Comparison of ENCODE assay signal across 8 cellular contexts in the genomic region with DNA sequence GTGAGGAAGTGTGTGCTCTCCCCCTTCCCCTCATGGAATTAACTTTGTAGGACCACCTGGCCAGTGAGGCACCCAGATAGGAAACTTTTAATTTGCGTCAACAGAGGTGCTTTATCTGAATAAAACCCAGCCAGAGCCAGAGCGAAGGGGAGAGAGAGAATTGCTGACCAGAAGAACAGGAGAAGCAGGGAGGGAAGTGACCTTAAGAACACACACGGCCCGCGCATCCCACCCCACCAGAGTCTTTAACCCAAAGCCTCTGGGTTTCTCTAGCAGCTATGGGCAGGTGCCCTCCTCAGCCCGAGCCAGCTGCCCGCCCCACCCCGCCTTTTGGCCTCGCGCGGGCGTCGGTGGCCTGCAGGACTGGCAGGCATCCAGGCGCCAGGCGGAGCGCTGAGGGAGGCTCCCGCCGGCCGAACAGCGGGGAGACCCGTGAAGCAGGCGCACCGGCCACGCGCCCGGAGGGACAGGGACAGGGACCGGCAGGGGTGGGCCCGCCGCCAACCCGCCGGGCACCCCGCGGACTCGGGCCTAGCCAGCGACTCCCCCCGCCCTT. TPM values are rescaled to one million over a fixed set of nuclear protein-coding genes. Genes with fewer than 3 reads are reported as not detected.
DNase-seq lines count a peak whose midpoint lies in the region; ATAC-seq and TF ChIP-seq lines count a peak whose summit lies in the region.

No MANE protein-coding gene starts in this region.

- H3K9me3 ChIP-seq in DND-41 (ENCODE audit: insufficient read depth, low read length, severe bottlenecking) (no peaks in the 10 kb centered on the region), OCI-LY3 (ENCODE audit: insufficient read depth, low read length) (no peaks in the 10 kb centered on the region)

- peaks cover 63% of the 10 kb centered on the region for H3K79me2 ChIP-seq in DND-41 (ENCODE audit: insufficient read depth, low read length)
- H3K79me2 ChIP-seq in OCI-LY3 (ENCODE audit: low read length): peaks cover 53% of the 10 kb centered on the region

- H3K27me3 ChIP-seq in DND-41 (ENCODE audit: insufficient read depth, low read length, poor library complexity) (no peaks in the 10 kb centered on the region), OCI-LY3 (ENCODE audit: low read depth, low read length) (no peaks in the 10 kb centered on the region)

- 0% methylated on average over 29 to 36 of the region's 36 CpGs for WGBS in adipose tissue, 3 donors

- TF ChIP-seq CTCF in DND-41 (IDR thresholded peaks at IDR 0.05; ENCODE audit: borderline replicate concordance, extremely low read depth, low read length, poor library complexity, severe bottlenecking) (no peak), OCI-LY3 (IDR thresholded peaks at IDR 0.05; ENCODE audit: low read depth, low read length) (no peak)

- H4K20me1 ChIP-seq in DND-41 (ENCODE audit: insufficient read depth, low read length): no peaks in the 10 kb centered on the region; the same call in 1 of the 2 replicates
- peaks cover 7% of the 10 kb centered on the region; the same call in 1 of the 2 replicates for H4K20me1 ChIP-seq in OCI-LY3 (ENCODE audit: insufficient read depth, low read length)

- H3K27ac ChIP-seq in DND-41 (ENCODE audit: low read length) (peak overlapping the region; percentile 100), OCI-LY3 (ENCODE audit: low read length) (peak overlapping the region; percentile 81), adipose tissue (ENCODE audit: low read depth, low read length) (peak overlapping the region; percentile 99)

- peaks cover 57% of the 10 kb centered on the region for H3K4me1 ChIP-seq in DND-41 (ENCODE audit: insufficient read depth, low read length)
- H3K4me1 ChIP-seq in OCI-LY3 (ENCODE audit: low read length): peaks cover 15% of the 10 kb centered on the region

- peak; percentile 23; the same call in 2 of the 3 replicates for ATAC-seq in DND-41 (ENCODE audit: insufficient read depth, low read depth)
- peak; percentile 34 for ATAC-seq in GM19463 (IDR thresholded peaks at IDR 0.05; ENCODE audit: unreplicated experiment)
- peak; percentile 25 for ATAC-seq in HG03521 (IDR thresholded peaks at IDR 0.05; ENCODE audit: unreplicated experiment)
- ATAC-seq in Right ventricle myocardium superior (ENCODE audit: poor library complexity): peak; percentile 87

- peaks cover 29% of the 10 kb centered on the region for H3K36me3 ChIP-seq in DND-41 (ENCODE audit: insufficient read depth, low read length)
- peaks cover 26% of the 10 kb centered on the region for H3K36me3 ChIP-seq in OCI-LY3 (replicated peaks; ENCODE audit: low read depth, low read length)

- intact Hi-C loops in Right ventricle myocardium superior (cut with DNase I): no loop called here

- DNase-seq in DND-41: peak; percentile 65
- DNase-seq in Right ventricle myocardium superior: peak; percentile 89
- DNase-seq in occipital lobe (lab: John Stamatoyannopoulos, UW): peak; percentile 61
- DNase-seq in T-helper 9 cell: no peak

- H3K9ac ChIP-seq in DND-41 (ENCODE audit: low read depth, low read length): peak overlapping the region; percentile 98
- peak overlapping the region; percentile 95 for H3K9ac ChIP-seq in OCI-LY3 (ENCODE audit: low read length)

- H3K4me2 ChIP-seq in DND-41 (ENCODE audit: insufficient read depth, low read length): peak overlapping the region; percentile 79
- H3K4me2 ChIP-seq in OCI-LY3 (ENCODE audit: low read length): peak overlapping the region; percentile 98

- H2AFZ ChIP-seq in DND-41 (ENCODE audit: low read depth, low read length): peak overlapping the region; percentile 91
- H2AFZ ChIP-seq in OCI-LY3 (ENCODE audit: low read depth, low read length): peak overlapping the region; percentile 94

- H3K4me3 ChIP-seq in DND-41 (ENCODE audit: low read depth in 1 of 2, low read length in 2 of 2): peak overlapping the region; percentile 81 to 91
- peak overlapping the region; percentile 99 for H3K4me3 ChIP-seq in OCI-LY3 (ENCODE audit: low read length)

RNA-seq across cellular contexts. Expression of gene ERAP1, which starts 0.6 kb away (rescaled TPM):
- 10 to 100 TPM in 2 of 3 donors, 1 to 10 TPM in 1; 9.0 to 30.5 (median 12.0) TPM for polyA plus RNA-seq in adipose tissue
- total RNA-seq in Right ventricle myocardium superior (36.4 TPM), occipital lobe (13.1 TPM)

Comparison
In these comparisons a context has a peak if more than half of its experiments do, and no peak if none do; other contexts are left out.
1. ATAC-seq: peak in every context shown above with its lines; median percentile 87 in Right ventricle myocardium superior; 34 in GM19463; 25 in HG03521; 23 in DND-41.